In genomic region chr16:50282010-50282538, GRCh38 we compare ENCODE assay signal across 8 cellular contexts. TPM values are rescaled to one million over a fixed set of nuclear protein-coding genes. Genes with fewer than 3 reads are reported as not detected.
A peak's percentile ranks its signal among the peaks of the same experiment; 100 is the strongest.
DNase-seq lines count a peak whose midpoint lies in the region; ATAC-seq and TF ChIP-seq lines count a peak whose summit lies in the region.

No MANE protein-coding gene starts in this region.

- H3K4me2 ChIP-seq in DND-41 (ENCODE audit: insufficient read depth, low read length) (no peak overlapping the region), Karpas-422 (ENCODE audit: low read depth, low read length, poor library complexity, severe bottlenecking) (peak overlapping the region; percentile 78)

- no peak overlapping the region for H3K4me3 Mint-ChIP-seq in nephron progenitor cell

- no peak overlapping the region for H3K27ac Mint-ChIP-seq in nephron progenitor cell

- peak; percentile 51 for DNase-seq in DND-41
- peak; percentile 95 for DNase-seq in Karpas-422
- DNase-seq in activated T-cell treated with anti-CD3 and anti-CD28 coated beads, Interleukin-2, amount 50 U/mL, for 48 hours, result peak; percentile 65 to 67
- DNase-seq in left cardiac atrium, result peak; percentile 69
- DNase-seq in stimulated activated CD8-positive, alpha-beta memory T cell treated with anti-CD3 and anti-CD28 coated beads, Interleukin-4, amount 100 ng/mL, for 1 hour (ENCODE audit: low read depth in 2 of 2, low spot score in 1 of 2), result peak; percentile 38 to 41
- DNase-seq in nephron progenitor cell, result no peak
- no peak for DNase-seq in NCI-H774 (lab: John Stamatoyannopoulos, UW)

- no peak for TF ChIP-seq CTCF in DND-41 (IDR thresholded peaks at IDR 0.05; ENCODE audit: borderline replicate concordance, extremely low read depth, low read length, poor library complexity, severe bottlenecking)
- TF ChIP-seq CTCF in nephron progenitor cell (IDR thresholded peaks at IDR 0.05), result no peak

- ATAC-seq in DND-41 (ENCODE audit: insufficient read depth, low read depth) (peak; percentile 83), GM21528 (IDR thresholded peaks at IDR 0.05; ENCODE audit: low FRiP score, unreplicated experiment) (peak; percentile 89), left cardiac atrium (peak; percentile 74 to 76)

- peaks cover 18% of the 10 kb centered on the region for H3K4me1 Mint-ChIP-seq in nephron progenitor cell

- peaks cover 6% of the 10 kb centered on the region for H3K9me3 ChIP-seq in DND-41 (ENCODE audit: insufficient read depth, low read length, severe bottlenecking)
- H3K9me3 ChIP-seq in Karpas-422 (ENCODE audit: low read length), result no peaks in the 10 kb centered on the region

- no peak overlapping the region for H3K9ac ChIP-seq in DND-41 (ENCODE audit: low read depth, low read length)
- peak overlapping the region; percentile 66 for H3K9ac ChIP-seq in Karpas-422 (ENCODE audit: low read length)

- peaks cover 6% of the 10 kb centered on the region for H3K27me3 Mint-ChIP-seq in nephron progenitor cell (ENCODE audit: low read depth, poor library complexity)

- peaks cover 11% of the 10 kb centered on the region; the same call in 1 of the 2 replicates for H4K20me1 ChIP-seq in DND-41 (ENCODE audit: insufficient read depth, low read length)
- H4K20me1 ChIP-seq in Karpas-422 (ENCODE audit: insufficient read depth, low read depth, low read length), result peaks cover 3% of the 10 kb centered on the region; the same call in 1 of the 2 replicates

- H3K4me1 ChIP-seq in DND-41 (ENCODE audit: insufficient read depth, low read length) (no peaks in the 10 kb centered on the region), Karpas-422 (ENCODE audit: low read length) (peaks cover 65% of the 10 kb centered on the region)

- peaks cover 11% of the 10 kb centered on the region for H3K36me3 Mint-ChIP-seq in nephron progenitor cell (ENCODE audit: low read depth)

- H3K79me2 ChIP-seq in DND-41 (ENCODE audit: insufficient read depth, low read length) (no peaks in the 10 kb centered on the region), Karpas-422 (ENCODE audit: low read length) (peaks cover 89% of the 10 kb centered on the region)

- H3K9me2 ChIP-seq in Karpas-422 (replicated peaks; ENCODE audit: insufficient read depth, low read length), result no peaks in the 10 kb centered on the region

- H3K27me3 ChIP-seq in DND-41 (ENCODE audit: insufficient read depth, low read length, poor library complexity), result no peaks in the 10 kb centered on the region
- no peaks in the 10 kb centered on the region for H3K27me3 ChIP-seq in Karpas-422 (ENCODE audit: low read length)

- intact Hi-C loops in left cardiac atrium (cut with DNase I), result no loop called here

- H2AFZ ChIP-seq in DND-41 (ENCODE audit: low read depth, low read length), result no peak overlapping the region
- H2AFZ ChIP-seq in Karpas-422 (ENCODE audit: low read length), result no peak overlapping the region

- no peaks in the 10 kb centered on the region for H3K36me3 ChIP-seq in DND-41 (ENCODE audit: insufficient read depth, low read length)
- peaks cover 13% of the 10 kb centered on the region for H3K36me3 ChIP-seq in Karpas-422 (ENCODE audit: insufficient read depth, low read length)

- H3K9me3 Mint-ChIP-seq in nephron progenitor cell, result peaks cover 20% of the 10 kb centered on the region

- no peak overlapping the region for H3K4me3 ChIP-seq in DND-41 (ENCODE audit: low read depth in 1 of 2, low read length in 2 of 2)
- H3K4me3 ChIP-seq in Karpas-422 (ENCODE audit: low read length), result peak overlapping the region; percentile 57

- H3K27ac ChIP-seq in DND-41 (ENCODE audit: low read length) (no peak overlapping the region), Karpas-422 (ENCODE audit: low read length) (peak overlapping the region; percentile 90)

RNA-seq across cellular contexts. Expression of gene ADCY7, which starts 15.7 kb away (rescaled TPM):
- 27.5 and 45.5 TPM in 2 replicates for total RNA-seq in Karpas-422 (2014; rRNA removed; shearing (Covaris generic); ENCODE audit: low replicate concordance)
- total RNA-seq in left cardiac atrium, result 10 to 100 TPM; 14.3 to 23.7 TPM

Comparison
In these comparisons a context has a peak if more than half of its experiments do, and no peak if none do; other contexts are left out.
1. DNase-seq: peak in DND-41 (single experiment), Karpas-422 (single experiment), activated T-cell treated with anti-CD3 and anti-CD28 coated beads, Interleukin-2, amount 50 U/mL, for 48 hours (2 of 2), left cardiac atrium (single experiment) and stimulated activated CD8-positive, alpha-beta memory T cell treated with anti-CD3 and anti-CD28 coated beads, Interleukin-4, amount 100 ng/mL, for 1 hour (2 of 2); none in nephron progenitor cell (single experiment) and NCI-H774 (single experiment).
2. Peak in every context shown above with its lines, with median percentiles within 50 percentile points of each other: ATAC-seq.